Comparison of ENCODE assay signal across 12 cellular contexts in the genomic region with DNA sequence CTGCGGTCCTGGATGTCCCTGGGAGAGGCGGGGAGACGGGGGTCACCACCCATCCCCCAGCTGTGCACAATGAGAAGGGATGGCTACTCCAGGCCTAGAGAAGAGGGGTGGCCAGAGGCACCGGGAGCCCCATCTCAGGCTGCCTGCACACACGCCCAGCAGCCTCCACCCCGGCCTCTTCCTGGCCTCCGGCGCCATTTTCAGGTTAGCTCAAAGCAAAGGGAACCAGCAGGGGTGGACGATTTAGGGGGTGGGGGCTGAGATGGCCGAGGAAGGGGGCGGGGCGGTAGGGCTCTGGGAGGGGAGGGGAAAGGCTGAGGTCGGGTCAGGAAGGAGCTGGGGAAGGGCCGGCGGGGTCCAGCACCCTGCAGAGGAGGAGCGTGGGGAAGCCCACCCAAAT. TPM values are rescaled to one million over a fixed set of nuclear protein-coding genes. Genes with fewer than 3 reads are reported as not detected.
"Had no signal": no experiment of that assay in that cellular context is flagged by ENCODE, and none has a peak within 500 bp of the region (broad histone marks: within the 10 kb centered on the region; RNA-seq: fewer than 3 reads in every experiment).

No MANE protein-coding gene starts in this region.

- DNase-seq: activated CD4-positive, alpha-beta T cell treated with anti-CD3 and anti-CD28 coated beads for 48 hours; activated CD8-positive, alpha-beta T cell treated with anti-CD3 and anti-CD28 coated beads, Interleukin-2, amount 10 ng/mL, durations not matched to agents 7 days and 5 days; kidney glomerular epithelial cell; T1000; tibial artery had no signal

- ATAC-seq: activated CD8-positive, alpha-beta T cell treated with anti-CD3 and anti-CD28 coated beads, Interleukin-2, amount 10 ng/mL, durations not matched to agents 7 days and 5 days; esophagus mucosa had no signal

- H3K9me3 Mint-ChIP-seq: central memory CD8-positive, alpha-beta T cell had no signal

- H3K4me3 Mint-ChIP-seq: activated CD8-positive, alpha-beta T cell treated with anti-CD3 and anti-CD28 coated beads, Interleukin-2, amount 10 ng/mL, durations not matched to agents 7 days and 5 days; central memory CD8-positive, alpha-beta T cell had no signal

- H3K9me3 ChIP-seq: neutrophil, tibial artery, vagina had no signal

- H3K27ac ChIP-seq: neutrophil, skin epidermis, tibial artery, vagina had no signal

- H3K36me3 ChIP-seq: neutrophil, tibial artery, vagina, WERI-Rb-1 had no signal

- H3K4me3 ChIP-seq: skin epidermis, tibial artery, vagina had no signal

- H3K27ac Mint-ChIP-seq: activated CD8-positive, alpha-beta T cell treated with anti-CD3 and anti-CD28 coated beads, Interleukin-2, amount 10 ng/mL, durations not matched to agents 7 days and 5 days had no signal

RNA-seq across cellular contexts. Expression of gene SRCIN1, which starts 42.8 kb away (rescaled TPM):
- total RNA-seq: fibroblast of villous mesenchyme had no signal
